1 cellular context compared by ENCODE assay signal in the genomic region with DNA sequence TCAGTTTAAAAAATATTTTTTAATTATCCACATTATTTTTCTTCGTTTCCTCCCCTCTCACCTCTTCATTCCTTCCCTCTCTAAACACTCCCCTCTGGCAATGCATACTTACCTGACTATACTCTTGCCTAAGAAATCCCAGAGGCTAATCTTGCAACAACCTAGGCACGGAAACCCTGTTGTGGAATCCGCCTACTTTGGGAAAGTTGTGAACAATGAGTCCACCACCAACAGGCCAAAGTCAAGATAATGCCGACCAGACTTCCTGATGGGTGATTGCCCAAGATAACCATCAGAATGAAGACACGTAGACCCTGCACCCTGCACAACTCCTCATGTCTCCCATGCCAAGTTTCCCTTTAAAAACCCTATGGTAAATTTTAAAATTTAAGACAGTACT.
TF ChIP-seq lines count a peak whose summit lies in the region.

No MANE protein-coding gene starts in this region.

TF ChIP-seq in HepG2, 621 proteins besides CTCF, POLR2A, EP300 and RAD21 (continued from another document and continues in another):
- TF ChIP-seq, protein P1, sequence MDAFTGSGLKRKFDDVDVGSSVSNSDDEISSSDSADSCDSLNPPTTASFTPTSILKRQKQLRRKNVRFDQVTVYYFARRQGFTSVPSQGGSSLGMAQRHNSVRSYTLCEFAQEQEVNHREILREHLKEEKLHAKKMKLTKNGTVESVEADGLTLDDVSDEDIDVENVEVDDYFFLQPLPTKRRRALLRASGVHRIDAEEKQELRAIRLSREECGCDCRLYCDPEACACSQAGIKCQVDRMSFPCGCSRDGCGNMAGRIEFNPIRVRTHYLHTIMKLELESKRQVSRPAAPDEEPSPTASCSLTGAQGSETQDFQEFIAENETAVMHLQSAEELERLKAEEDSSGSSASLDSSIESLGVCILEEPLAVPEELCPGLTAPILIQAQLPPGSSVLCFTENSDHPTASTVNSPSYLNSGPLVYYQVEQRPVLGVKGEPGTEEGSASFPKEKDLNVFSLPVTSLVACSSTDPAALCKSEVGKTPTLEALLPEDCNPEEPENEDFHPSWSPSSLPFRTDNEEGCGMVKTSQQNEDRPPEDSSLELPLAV (CRISPR knock-in tag; conservative IDR thresholded peaks at IDR 0.05; ENCODE audit: low read depth) = no peak
- TF ChIP-seq ZNF670 (CRISPR knock-in tag; IDR thresholded peaks at IDR 0.05; ENCODE audit: borderline replicate concordance) = no peak
- TF ChIP-seq, protein P2, sequence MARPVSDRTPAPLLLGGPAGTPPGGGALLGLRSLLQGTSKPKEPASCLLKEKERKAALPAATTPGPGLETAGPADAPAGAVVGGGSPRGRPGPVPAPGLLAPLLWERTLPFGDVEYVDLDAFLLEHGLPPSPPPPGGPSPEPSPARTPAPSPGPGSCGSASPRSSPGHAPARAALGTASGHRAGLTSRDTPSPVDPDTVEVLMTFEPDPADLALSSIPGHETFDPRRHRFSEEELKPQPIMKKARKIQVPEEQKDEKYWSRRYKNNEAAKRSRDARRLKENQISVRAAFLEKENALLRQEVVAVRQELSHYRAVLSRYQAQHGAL (CRISPR knock-in tag; IDR thresholded peaks at IDR 0.05; ENCODE audit: not compliant biosample characterization) = no peak
- no peak for TF ChIP-seq TCF7L2 (IDR thresholded peaks at IDR 0.05; ENCODE audit: low read depth, low read length)
- TF ChIP-seq, protein P3, sequence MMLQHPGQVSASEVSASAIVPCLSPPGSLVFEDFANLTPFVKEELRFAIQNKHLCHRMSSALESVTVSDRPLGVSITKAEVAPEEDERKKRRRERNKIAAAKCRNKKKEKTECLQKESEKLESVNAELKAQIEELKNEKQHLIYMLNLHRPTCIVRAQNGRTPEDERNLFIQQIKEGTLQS (CRISPR knock-in tag; IDR thresholded peaks at IDR 0.05) = no peak
- TF ChIP-seq, protein P4, sequence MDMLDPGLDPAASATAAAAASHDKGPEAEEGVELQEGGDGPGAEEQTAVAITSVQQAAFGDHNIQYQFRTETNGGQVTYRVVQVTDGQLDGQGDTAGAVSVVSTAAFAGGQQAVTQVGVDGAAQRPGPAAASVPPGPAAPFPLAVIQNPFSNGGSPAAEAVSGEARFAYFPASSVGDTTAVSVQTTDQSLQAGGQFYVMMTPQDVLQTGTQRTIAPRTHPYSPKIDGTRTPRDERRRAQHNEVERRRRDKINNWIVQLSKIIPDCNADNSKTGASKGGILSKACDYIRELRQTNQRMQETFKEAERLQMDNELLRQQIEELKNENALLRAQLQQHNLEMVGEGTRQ (IDR thresholded peaks at IDR 0.05; ENCODE audit: low read depth, low read length) = no peak
- TF ChIP-seq, protein P4 (CRISPR knock-in tag; IDR thresholded peaks at IDR 0.05; ENCODE audit: borderline replicate concordance) = no peak
- TF ChIP-seq, protein P5, sequence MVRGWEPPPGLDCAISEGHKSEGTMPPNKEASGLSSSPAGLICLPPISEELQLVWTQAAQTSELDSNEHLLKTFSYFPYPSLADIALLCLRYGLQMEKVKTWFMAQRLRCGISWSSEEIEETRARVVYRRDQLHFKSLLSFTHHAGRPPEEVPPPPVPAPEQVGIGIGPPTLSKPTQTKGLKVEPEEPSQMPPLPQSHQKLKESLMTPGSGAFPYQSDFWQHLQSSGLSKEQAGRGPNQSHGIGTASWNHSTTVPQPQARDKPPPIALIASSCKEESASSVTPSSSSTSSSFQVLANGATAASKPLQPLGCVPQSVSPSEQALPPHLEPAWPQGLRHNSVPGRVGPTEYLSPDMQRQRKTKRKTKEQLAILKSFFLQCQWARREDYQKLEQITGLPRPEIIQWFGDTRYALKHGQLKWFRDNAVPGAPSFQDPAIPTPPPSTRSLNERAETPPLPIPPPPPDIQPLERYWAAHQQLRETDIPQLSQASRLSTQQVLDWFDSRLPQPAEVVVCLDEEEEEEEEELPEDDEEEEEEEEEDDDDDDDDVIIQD (CRISPR knock-in tag; IDR thresholded peaks at IDR 0.05; ENCODE audit: low read depth) = no peak
- TF ChIP-seq, protein P6, sequence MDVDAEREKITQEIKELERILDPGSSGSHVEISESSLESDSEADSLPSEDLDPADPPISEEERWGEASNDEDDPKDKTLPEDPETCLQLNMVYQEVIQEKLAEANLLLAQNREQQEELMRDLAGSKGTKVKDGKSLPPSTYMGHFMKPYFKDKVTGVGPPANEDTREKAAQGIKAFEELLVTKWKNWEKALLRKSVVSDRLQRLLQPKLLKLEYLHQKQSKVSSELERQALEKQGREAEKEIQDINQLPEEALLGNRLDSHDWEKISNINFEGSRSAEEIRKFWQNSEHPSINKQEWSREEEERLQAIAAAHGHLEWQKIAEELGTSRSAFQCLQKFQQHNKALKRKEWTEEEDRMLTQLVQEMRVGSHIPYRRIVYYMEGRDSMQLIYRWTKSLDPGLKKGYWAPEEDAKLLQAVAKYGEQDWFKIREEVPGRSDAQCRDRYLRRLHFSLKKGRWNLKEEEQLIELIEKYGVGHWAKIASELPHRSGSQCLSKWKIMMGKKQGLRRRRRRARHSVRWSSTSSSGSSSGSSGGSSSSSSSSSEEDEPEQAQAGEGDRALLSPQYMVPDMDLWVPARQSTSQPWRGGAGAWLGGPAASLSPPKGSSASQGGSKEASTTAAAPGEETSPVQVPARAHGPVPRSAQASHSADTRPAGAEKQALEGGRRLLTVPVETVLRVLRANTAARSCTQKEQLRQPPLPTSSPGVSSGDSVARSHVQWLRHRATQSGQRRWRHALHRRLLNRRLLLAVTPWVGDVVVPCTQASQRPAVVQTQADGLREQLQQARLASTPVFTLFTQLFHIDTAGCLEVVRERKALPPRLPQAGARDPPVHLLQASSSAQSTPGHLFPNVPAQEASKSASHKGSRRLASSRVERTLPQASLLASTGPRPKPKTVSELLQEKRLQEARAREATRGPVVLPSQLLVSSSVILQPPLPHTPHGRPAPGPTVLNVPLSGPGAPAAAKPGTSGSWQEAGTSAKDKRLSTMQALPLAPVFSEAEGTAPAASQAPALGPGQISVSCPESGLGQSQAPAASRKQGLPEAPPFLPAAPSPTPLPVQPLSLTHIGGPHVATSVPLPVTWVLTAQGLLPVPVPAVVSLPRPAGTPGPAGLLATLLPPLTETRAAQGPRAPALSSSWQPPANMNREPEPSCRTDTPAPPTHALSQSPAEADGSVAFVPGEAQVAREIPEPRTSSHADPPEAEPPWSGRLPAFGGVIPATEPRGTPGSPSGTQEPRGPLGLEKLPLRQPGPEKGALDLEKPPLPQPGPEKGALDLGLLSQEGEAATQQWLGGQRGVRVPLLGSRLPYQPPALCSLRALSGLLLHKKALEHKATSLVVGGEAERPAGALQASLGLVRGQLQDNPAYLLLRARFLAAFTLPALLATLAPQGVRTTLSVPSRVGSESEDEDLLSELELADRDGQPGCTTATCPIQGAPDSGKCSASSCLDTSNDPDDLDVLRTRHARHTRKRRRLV (CRISPR knock-in tag; IDR thresholded peaks at IDR 0.05) = no peak
- TF ChIP-seq, protein P7, sequence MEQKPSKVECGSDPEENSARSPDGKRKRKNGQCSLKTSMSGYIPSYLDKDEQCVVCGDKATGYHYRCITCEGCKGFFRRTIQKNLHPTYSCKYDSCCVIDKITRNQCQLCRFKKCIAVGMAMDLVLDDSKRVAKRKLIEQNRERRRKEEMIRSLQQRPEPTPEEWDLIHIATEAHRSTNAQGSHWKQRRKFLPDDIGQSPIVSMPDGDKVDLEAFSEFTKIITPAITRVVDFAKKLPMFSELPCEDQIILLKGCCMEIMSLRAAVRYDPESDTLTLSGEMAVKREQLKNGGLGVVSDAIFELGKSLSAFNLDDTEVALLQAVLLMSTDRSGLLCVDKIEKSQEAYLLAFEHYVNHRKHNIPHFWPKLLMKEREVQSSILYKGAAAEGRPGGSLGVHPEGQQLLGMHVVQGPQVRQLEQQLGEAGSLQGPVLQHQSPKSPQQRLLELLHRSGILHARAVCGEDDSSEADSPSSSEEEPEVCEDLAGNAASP (CRISPR knock-in tag; IDR thresholded peaks at IDR 0.05; ENCODE audit: borderline replicate concordance) = no peak
- TF ChIP-seq, protein P8, sequence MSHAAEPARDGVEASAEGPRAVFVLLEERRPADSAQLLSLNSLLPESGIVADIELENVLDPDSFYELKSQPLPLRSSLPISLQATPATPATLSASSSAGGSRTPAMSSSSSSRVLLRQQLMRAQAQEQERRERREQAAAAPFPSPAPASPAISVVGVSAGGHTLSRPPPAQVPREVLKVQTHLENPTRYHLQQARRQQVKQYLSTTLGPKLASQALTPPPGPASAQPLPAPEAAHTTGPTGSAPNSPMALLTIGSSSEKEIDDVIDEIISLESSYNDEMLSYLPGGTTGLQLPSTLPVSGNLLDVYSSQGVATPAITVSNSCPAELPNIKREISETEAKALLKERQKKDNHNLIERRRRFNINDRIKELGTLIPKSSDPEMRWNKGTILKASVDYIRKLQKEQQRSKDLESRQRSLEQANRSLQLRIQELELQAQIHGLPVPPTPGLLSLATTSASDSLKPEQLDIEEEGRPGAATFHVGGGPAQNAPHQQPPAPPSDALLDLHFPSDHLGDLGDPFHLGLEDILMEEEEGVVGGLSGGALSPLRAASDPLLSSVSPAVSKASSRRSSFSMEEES (CRISPR knock-in tag; IDR thresholded peaks at IDR 0.05) = no peak
- TF ChIP-seq, protein P9, sequence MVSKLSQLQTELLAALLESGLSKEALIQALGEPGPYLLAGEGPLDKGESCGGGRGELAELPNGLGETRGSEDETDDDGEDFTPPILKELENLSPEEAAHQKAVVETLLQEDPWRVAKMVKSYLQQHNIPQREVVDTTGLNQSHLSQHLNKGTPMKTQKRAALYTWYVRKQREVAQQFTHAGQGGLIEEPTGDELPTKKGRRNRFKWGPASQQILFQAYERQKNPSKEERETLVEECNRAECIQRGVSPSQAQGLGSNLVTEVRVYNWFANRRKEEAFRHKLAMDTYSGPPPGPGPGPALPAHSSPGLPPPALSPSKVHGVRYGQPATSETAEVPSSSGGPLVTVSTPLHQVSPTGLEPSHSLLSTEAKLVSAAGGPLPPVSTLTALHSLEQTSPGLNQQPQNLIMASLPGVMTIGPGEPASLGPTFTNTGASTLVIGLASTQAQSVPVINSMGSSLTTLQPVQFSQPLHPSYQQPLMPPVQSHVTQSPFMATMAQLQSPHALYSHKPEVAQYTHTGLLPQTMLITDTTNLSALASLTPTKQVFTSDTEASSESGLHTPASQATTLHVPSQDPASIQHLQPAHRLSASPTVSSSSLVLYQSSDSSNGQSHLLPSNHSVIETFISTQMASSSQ (IDR thresholded peaks at IDR 0.05; ENCODE audit: low read depth) = no peak
- TF ChIP-seq, protein P9 (CRISPR knock-in tag; IDR thresholded peaks at IDR 0.05; ENCODE audit: borderline replicate concordance) = no peak
- no peak for TF ChIP-seq ZNF17 (CRISPR knock-in tag; IDR thresholded peaks at IDR 0.05)
